In genomic region chr11:9758676-9759518, GRCh38 we compare ENCODE assay signal across 8 cellular contexts.
DNase-seq lines count a peak whose midpoint lies in the region; ATAC-seq and TF ChIP-seq lines count a peak whose summit lies in the region.

No MANE protein-coding gene starts in this region.

- WGBS in body of pancreas, 2 donors, result 32 to 62% methylated on average over 21 to 38 of the region's 49 CpGs

- ATAC-seq in GM21528 (IDR thresholded peaks at IDR 0.05; ENCODE audit: low FRiP score, unreplicated experiment), result peak; percentile 26
- ATAC-seq in body of pancreas, result peak; percentile 75
- no peak for ATAC-seq in GM18519 (IDR thresholded peaks at IDR 0.05; ENCODE audit: low FRiP score, unreplicated experiment)

- H3K9me3 ChIP-seq in KOPT-K1 (ENCODE audit: insufficient read depth, low read length, poor library complexity, severe bottlenecking) (no peaks in the 10 kb centered on the region), body of pancreas (no peaks in the 10 kb centered on the region), skeletal muscle satellite cell (replicated peaks; ENCODE audit: low read length) (no peaks in the 10 kb centered on the region)

- peak overlapping the region; percentile 93 for H3K4me2 ChIP-seq in skeletal muscle satellite cell (ENCODE audit: low read length)

- H3K27ac ChIP-seq in KOPT-K1 (ENCODE audit: low read depth, low read length, poor library complexity, severe bottlenecking) (peak overlapping the region; percentile 95), body of pancreas (peak overlapping the region; percentile 75 to 90 (median 81))

- no peaks in the 10 kb centered on the region for H3K36me3 ChIP-seq in KOPT-K1 (ENCODE audit: insufficient read depth, low read length)
- H3K36me3 ChIP-seq in body of pancreas (replicated peaks in 1 of 2; ENCODE audit: insufficient read depth in 1 of 2, low read depth in 2 of 2), result no peaks in the 10 kb centered on the region
- no peaks in the 10 kb centered on the region for H3K36me3 ChIP-seq in skeletal muscle satellite cell (ENCODE audit: insufficient read depth, low read length)

- DNase-seq in DMS53 treated with DMSO at 0.1 percent for 48 hours (lab: John Stamatoyannopoulos, UW; ENCODE audit: unreplicated experiment) (peak; percentile 51), T-helper 9 cell (peak; percentile 34), body of pancreas (peak; percentile 69 to 80 (median 74))

- peak in 3 of 7 experiments; percentile 13 to 41 (median 24) for TF ChIP-seq CTCF in body of pancreas (IDR thresholded peaks at IDR 0.05)

- TF ChIP-seq POLR2A in body of pancreas (IDR thresholded peaks at IDR 0.05), result peak in 1 of 3 donors; percentile 36

- peak overlapping the region; percentile 89 for H3K9ac ChIP-seq in skeletal muscle satellite cell (ENCODE audit: low read depth, low read length)

- H3K4me1 ChIP-seq in body of pancreas (peaks cover 24% of the 10 kb centered on the region), skeletal muscle satellite cell (ENCODE audit: control insufficient read depth, insufficient read depth, low read length) (peaks cover 64% of the 10 kb centered on the region)

- peak overlapping the region; percentile 44 to 58 for H3K4me3 ChIP-seq in body of pancreas
- H3K4me3 ChIP-seq in iPS-11a (ENCODE audit: low read depth, low read length), result peak overlapping the region; percentile 39
- peak overlapping the region; percentile 68 for H3K4me3 ChIP-seq in skeletal muscle satellite cell (ENCODE audit: low read length)

- intact Hi-C loops in body of pancreas (cut with DNase I), result no loop called here

- H3K27me3 ChIP-seq in body of pancreas (no peaks in the 10 kb centered on the region), skeletal muscle satellite cell (ENCODE audit: control insufficient read depth, insufficient read depth, low read length) (no peaks in the 10 kb centered on the region)
